Comparison of ENCODE assay signal across 11 cellular contexts in genomic region chr2:57882895-57883515, GRCh38.
DNase-seq lines count a peak whose midpoint lies in the region; TF ChIP-seq lines count a peak whose summit lies in the region.
"Had no signal": no experiment of that assay in that cellular context is flagged by ENCODE, and none has a peak within 500 bp of the region (broad histone marks: within the 10 kb centered on the region; RNA-seq: fewer than 3 reads in every experiment).

No MANE protein-coding gene starts in this region.

- DNase-seq in DMS153 (lab: John Stamatoyannopoulos, UW): peak; percentile 66
- peak; percentile 25 for DNase-seq in NCI-H1048 (lab: John Stamatoyannopoulos, UW)
- DNase-seq in SHP77 (lab: John Stamatoyannopoulos, UW): peak; percentile 62 to 65
- no peak for DNase-seq in suprapubic skin (ENCODE audit: low spot score in 2 of 2)
- no peak for DNase-seq in Kasumi-1 (lab: John Stamatoyannopoulos, UW)
- no peak for DNase-seq in SIG-M5 (lab: John Stamatoyannopoulos, UW)
- no peak for DNase-seq in NCI-H2171 (lab: John Stamatoyannopoulos, UW)
- DNase-seq: activated CD4-positive, alpha-beta memory T cell treated with anti-CD3 and anti-CD28 coated beads for 36 hours; stimulated activated CD4-positive, alpha-beta T cell treated with anti-CD3 and anti-CD28 coated beads, Interleukin-1b, Interleukin-23, amount 100 ng/mL, for 48 hours; SW 1271 had no signal

- no peaks in the 10 kb centered on the region for H3K4me1 ChIP-seq in suprapubic skin

- no peaks in the 10 kb centered on the region for H3K36me3 ChIP-seq in suprapubic skin

- H3K9me3 ChIP-seq in suprapubic skin: no peaks in the 10 kb centered on the region

- H3K27me3 ChIP-seq in layer of hippocampus (ENCODE audit: control insufficient read depth, insufficient read depth, low read length) (no peaks in the 10 kb centered on the region), suprapubic skin (no peaks in the 10 kb centered on the region)

- peak overlapping the region; percentile 70 for H3K27ac ChIP-seq in layer of hippocampus (ENCODE audit: low read depth, low read length)
- H3K27ac ChIP-seq in suprapubic skin: no peak overlapping the region

- TF ChIP-seq POLR2A in suprapubic skin (IDR thresholded peaks at IDR 0.05): no peak

- no peak for TF ChIP-seq EP300 in suprapubic skin (IDR thresholded peaks at IDR 0.05)

- TF ChIP-seq CTCF in suprapubic skin (IDR thresholded peaks at IDR 0.05): no peak

- WGBS in suprapubic skin: 75% methylated on average over 5 of the region's 5 CpGs

- H3K4me3 ChIP-seq in suprapubic skin: no peak overlapping the region

Comparison
In these comparisons a context has a peak if more than half of its experiments do, and no peak if none do; other contexts are left out.
1. DNase-seq: peak in DMS153 (single experiment), NCI-H1048 (single experiment) and SHP77 (2 of 2); none in suprapubic skin (0 of 2), Kasumi-1 (0 of 2), SIG-M5 (single experiment) and NCI-H2171 (single experiment).